ENCODE assay signal across 1 cellular context in the genomic region with DNA sequence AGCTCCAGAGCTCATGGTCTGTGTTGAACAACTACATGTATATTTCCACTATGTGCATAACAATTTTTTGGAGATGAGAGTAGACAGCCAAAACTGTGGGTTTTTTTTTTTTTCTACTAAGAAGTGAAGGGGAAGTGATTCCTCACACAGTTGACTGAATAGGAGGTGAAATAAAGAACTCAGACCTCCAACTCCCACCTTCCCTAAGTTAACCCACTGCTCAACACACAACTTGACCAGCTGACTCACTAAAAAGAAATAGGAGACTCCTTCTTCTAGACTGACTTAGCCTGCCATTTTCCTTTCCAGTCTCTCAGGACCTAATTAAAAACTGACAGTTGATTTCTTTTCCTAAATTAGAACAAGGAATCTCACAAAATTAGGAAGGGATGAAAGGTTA.
TF ChIP-seq lines count a peak whose summit lies in the region.

No MANE protein-coding gene starts in this region.

TF ChIP-seq in H1, 55 proteins besides CTCF, POLR2A, EP300 and RAD21:
- TF ChIP-seq MAFK (IDR thresholded peaks at IDR 0.05; ENCODE audit: low read depth, low read length) (no peak), SP1 (IDR thresholded peaks at IDR 0.05; ENCODE audit: low read depth, low read length) (no peak), BACH1 (IDR thresholded peaks at IDR 0.05; ENCODE audit: low read length) (no peak), KDM4A (IDR thresholded peaks at IDR 0.05; ENCODE audit: low read depth, low read length, severe bottlenecking) (no peak), SIRT6 (IDR thresholded peaks at IDR 0.05; ENCODE audit: low read length) (no peak), CREB1 (IDR thresholded peaks at IDR 0.05) (no peak)
- TF ChIP-seq, protein P1, sequence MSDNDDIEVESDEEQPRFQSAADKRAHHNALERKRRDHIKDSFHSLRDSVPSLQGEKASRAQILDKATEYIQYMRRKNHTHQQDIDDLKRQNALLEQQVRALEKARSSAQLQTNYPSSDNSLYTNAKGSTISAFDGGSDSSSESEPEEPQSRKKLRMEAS (IDR thresholded peaks at IDR 0.05), result no peak
- TF ChIP-seq, protein P2, sequence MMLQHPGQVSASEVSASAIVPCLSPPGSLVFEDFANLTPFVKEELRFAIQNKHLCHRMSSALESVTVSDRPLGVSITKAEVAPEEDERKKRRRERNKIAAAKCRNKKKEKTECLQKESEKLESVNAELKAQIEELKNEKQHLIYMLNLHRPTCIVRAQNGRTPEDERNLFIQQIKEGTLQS (IDR thresholded peaks at IDR 0.05; ENCODE audit: insufficient read depth, low read depth, low read length), result no peak
